In genomic region chr3:29532473-29532872, GRCh38 we compare ENCODE assay signal across 27 cellular contexts.
"Had no signal": no experiment of that assay in that cellular context is flagged by ENCODE, and none has a peak within 500 bp of the region (broad histone marks: within the 10 kb centered on the region; RNA-seq: fewer than 3 reads in every experiment).

No MANE protein-coding gene starts in this region.

- H3K9me3 Mint-ChIP-seq: mesothelial cell of epicardium; naive B cell; natural killer cell treated with Interleukin-12 subunit alpha and Interleukin-12 subunit beta and Interleukin-15 and Interleukin-18, amount 100 ng/mL, for 72 hours; neural crest cell; type B pancreatic cell had no signal

- H3K79me2 ChIP-seq: parathyroid adenoma had no signal

- H3K9me3 ChIP-seq: esophagus squamous epithelium, mucosa of descending colon, neutrophil, right atrium auricular region, stomach, tibial artery had no signal

- H3K4me3 Mint-ChIP-seq: effector memory CD8-positive, alpha-beta T cell; immature natural killer cell; mesothelial cell of epicardium; naive B cell; natural killer cell treated with Interleukin-12 subunit alpha and Interleukin-12 subunit beta and Interleukin-15 and Interleukin-18, amount 100 ng/mL, for 72 hours; neural crest cell; stimulated activated effector memory CD8-positive, alpha-beta T cell treated with anti-CD3 and anti-CD28 coated beads, Interleukin-12 subunit alpha, Interleukin-12 subunit beta, amount 100 ng/mL, for 72 hours; type B pancreatic cell had no signal

- H3K27ac Mint-ChIP-seq: effector memory CD8-positive, alpha-beta T cell; immature natural killer cell; mesothelial cell of epicardium; naive B cell; natural killer cell treated with Interleukin-12 subunit alpha and Interleukin-12 subunit beta and Interleukin-15 and Interleukin-18, amount 100 ng/mL, for 72 hours; progenitor cell of endocrine pancreas; stimulated activated effector memory CD8-positive, alpha-beta T cell treated with anti-CD3 and anti-CD28 coated beads, Interleukin-12 subunit alpha, Interleukin-12 subunit beta, amount 100 ng/mL, for 72 hours; type B pancreatic cell had no signal

- H3K4me3 ChIP-seq: esophagus squamous epithelium, mucosa of descending colon, right atrium auricular region, stomach, tibial artery had no signal

- H3K4me1 Mint-ChIP-seq: immature natural killer cell; naive B cell; stimulated activated effector memory CD8-positive, alpha-beta T cell treated with anti-CD3 and anti-CD28 coated beads, Interleukin-12 subunit alpha, Interleukin-12 subunit beta, amount 100 ng/mL, for 72 hours had no signal

- DNase-seq: cortex of kidney; effector memory CD8-positive, alpha-beta T cell; erythroblast; esophagus squamous epithelium; foreskin melanocyte; glutamatergic neuron; hypothalamus; immature natural killer cell; islet precursor cell; kidney glomerular epithelial cell; mesenchymal stem cell; mucosa of descending colon; naive B cell; stimulated activated CD4-positive, alpha-beta T cell treated with anti-CD3 and anti-CD28 coated beads, Interleukin-2, amount 100 ng/mL, for 24 hours; stimulated activated CD4-positive, alpha-beta T cell treated with anti-CD3 and anti-CD28 coated beads, Interleukin-4, amount 100 ng/mL, for 24 hours; stimulated activated naive CD4-positive, alpha-beta T cell treated with Interleukin-2 at 50 U/mL for 16 hours; stomach; tibial artery had no signal

- H3K4me1 ChIP-seq: parathyroid adenoma had no signal

- H3K36me3 ChIP-seq: esophagus squamous epithelium, neutrophil, right atrium auricular region, stomach, tibial artery had no signal

- H3K36me3 Mint-ChIP-seq: immature natural killer cell; mesothelial cell of epicardium; naive B cell; natural killer cell treated with Interleukin-12 subunit alpha and Interleukin-12 subunit beta and Interleukin-15 and Interleukin-18, amount 100 ng/mL, for 72 hours; stimulated activated effector memory CD8-positive, alpha-beta T cell treated with anti-CD3 and anti-CD28 coated beads, Interleukin-12 subunit alpha, Interleukin-12 subunit beta, amount 100 ng/mL, for 72 hours; type B pancreatic cell had no signal

- H3K27me3 ChIP-seq: esophagus squamous epithelium, neutrophil, right atrium auricular region, stomach, tibial artery had no signal

- H3K9ac ChIP-seq: parathyroid adenoma had no signal

- H3K27me3 Mint-ChIP-seq: effector memory CD8-positive, alpha-beta T cell; naive B cell; natural killer cell treated with Interleukin-12 subunit alpha and Interleukin-12 subunit beta and Interleukin-15 and Interleukin-18, amount 100 ng/mL, for 72 hours; progenitor cell of endocrine pancreas; type B pancreatic cell had no signal

- H3K27ac ChIP-seq: neutrophil, parathyroid adenoma, stomach had no signal

- ATAC-seq: effector memory CD8-positive, alpha-beta T cell; mucosa of descending colon; natural killer cell treated with Interleukin-12 subunit alpha and Interleukin-12 subunit beta and Interleukin-15 and Interleukin-18, amount 100 ng/mL, for 72 hours; stimulated activated effector memory CD8-positive, alpha-beta T cell treated with anti-CD3 and anti-CD28 coated beads, Interleukin-12 subunit alpha, Interleukin-12 subunit beta, amount 100 ng/mL, for 72 hours had no signal

- H2AFZ ChIP-seq: parathyroid adenoma had no signal
